8 cellular contexts compared by ENCODE assay signal in genomic region chr15:63752075-63752684, GRCh38.
DNase-seq lines count a peak whose midpoint lies in the region; ATAC-seq, FAIRE-seq and TF ChIP-seq lines count a peak whose summit lies in the region.

No MANE protein-coding gene starts in this region.

- no peak overlapping the region for H2BK5ac ChIP-seq in H1 (ENCODE audit: low read depth, low read length)

- no peaks in the 10 kb centered on the region for H3K4me1 ChIP-seq in H1 (replicated peaks in 1 of 4; ENCODE audit: control insufficient read depth in 3 of 4, insufficient read depth in 4 of 4, low read length in 3 of 4)
- H3K4me1 ChIP-seq in vagina, result no peaks in the 10 kb centered on the region

- 79% methylated on average over 4 of the region's 4 CpGs; no CpG with 5 or more reads in 1 of the 2 experiments for WGBS in H1 (ENCODE audit: extremely low coverage in 1 of 2, insufficient coverage in 1 of 2, insufficient read length in 1 of 2, insufficient replicate concordance in 2 of 2, low coverage in 1 of 2, low lambda C conversion rate in 2 of 2, missing lambda C conversion rate in 1 of 2), 2 experiments

- TF ChIP-seq EP300 in H1 (IDR thresholded peaks at IDR 0.05; ENCODE audit: borderline replicate concordance in 1 of 2, low read depth in 2 of 2, low read length in 2 of 2), result no peak

- no peak overlapping the region for H2AFZ ChIP-seq in H1 (ENCODE audit: low read length)

- POLR2A ChIA-PET in H1 (lab: Charles Lee; ENCODE audit: partially characterized antibody), result interaction anchor here (0.5 to 0.6 kb wide), 2 partner anchors 51 to 1117 kb away, joined by 3 read pairs; no protein-coding TSS in a partner anchor

- no peaks in the 10 kb centered on the region for H4K20me1 ChIP-seq in H1 (replicated peaks in 1 of 2; ENCODE audit: control insufficient read depth in 1 of 2, insufficient read depth in 2 of 2, low read length in 2 of 2)

- peaks cover 4% of the 10 kb centered on the region for H3K9me3 Mint-ChIP-seq in mesothelial cell of epicardium

- H3K79me2 ChIP-seq in H1 (ENCODE audit: control insufficient read depth in 1 of 2, insufficient read depth in 2 of 2, low read length in 2 of 2), result no peaks in the 10 kb centered on the region

- H3K27ac ChIP-seq in H1 (ENCODE audit: low read depth, low read length) (no peak overlapping the region), vagina (no peak overlapping the region)

- H2AK5ac ChIP-seq in H1 (ENCODE audit: low read depth, low read length), result no peak overlapping the region

- H3K4me3 ChIP-seq in H1 (ENCODE audit: extremely low read depth in 1 of 4, insufficient read depth in 2 of 4, low read depth in 3 of 4, low read length in 4 of 4), result no peak overlapping the region
- no peak overlapping the region for H3K4me3 ChIP-seq in vagina

- H3K9me3 ChIP-seq in H1 (ENCODE audit: insufficient read depth in 2 of 2, low read depth in 1 of 2, low read length in 1 of 2), result no peaks in the 10 kb centered on the region
- H3K9me3 ChIP-seq in vagina, result no peaks in the 10 kb centered on the region

- no peaks in the 10 kb centered on the region for H3K23me2 ChIP-seq in H1 (ENCODE audit: low read depth, low read length)

- no peak for FAIRE-seq in H1 (lab: Jason Lieb, UNC)

- no peak overlapping the region for H2BK120ac ChIP-seq in H1 (replicated peaks; ENCODE audit: low read depth, low read length)

- H4K8ac ChIP-seq in H1 (ENCODE audit: extremely low read depth, insufficient read depth, low read length), result no peak overlapping the region

- no peak overlapping the region for H3K4ac ChIP-seq in H1 (replicated peaks; ENCODE audit: insufficient read length, low read depth, low read length)

- H4K5ac ChIP-seq in H1 (ENCODE audit: insufficient read length, low read depth, low read length), result no peak overlapping the region

- no peak for TF ChIP-seq POLR2A in H1 (IDR thresholded peaks at IDR 0.05; ENCODE audit: control extremely low read depth in 1 of 2, low read depth in 2 of 2, low read length in 2 of 2)
- no peak for TF ChIP-seq POLR2A in vagina (IDR thresholded peaks at IDR 0.05)

- no peak overlapping the region for H3K4me2 ChIP-seq in H1 (ENCODE audit: insufficient read depth in 1 of 2, low read depth in 2 of 2, low read length in 2 of 2)

- H2BK12ac ChIP-seq in H1 (ENCODE audit: low read depth, low read length), result no peak overlapping the region

- H3K27me3 Mint-ChIP-seq in mesothelial cell of epicardium (ENCODE audit: low read depth), result no peaks in the 10 kb centered on the region

- no peak overlapping the region for H3K9ac ChIP-seq in H1 (replicated peaks in 1 of 4; ENCODE audit: extremely low read depth in 1 of 4, low read depth in 3 of 4, low read length in 3 of 4)

- CTCF ChIA-PET in H1 (lab: Charles Lee; ENCODE audit: partially characterized antibody), result interaction anchor here (0.5 to 4.4 kb wide), 67 partner anchors 8 to 865 kb away, joined by 3 to 74 read pairs (median 5); partner anchors contain the start of gene DAPK2

- H3K23ac ChIP-seq in H1 (ENCODE audit: insufficient read length), result no peak overlapping the region

- in situ Hi-C loops in G401 (cut with HindIII; ENCODE audit: low sequenced_read_pairs), result no loop called here

- H3K4me1 Mint-ChIP-seq in mesothelial cell of epicardium, result no peaks in the 10 kb centered on the region

- ATAC-seq in GM18858 (IDR thresholded peaks at IDR 0.05; ENCODE audit: unreplicated experiment), result no peak

- no peak overlapping the region for H4K91ac ChIP-seq in H1 (replicated peaks; ENCODE audit: insufficient read length, low read length)

- H3K36me3 ChIP-seq in H1 (ENCODE audit: control insufficient read depth in 2 of 4, insufficient read depth in 4 of 4, low read length in 3 of 4) (peaks cover 0 to 28% (median 1%) of the 10 kb centered on the region in 4 experiments; a peak in 2 of 8 replicates), vagina (peaks cover 0 to 41% of the 10 kb centered on the region in 2 donors)

- H3K56ac ChIP-seq in H1 (replicated peaks; ENCODE audit: insufficient read length, low read depth, low read length), result no peak overlapping the region

- H2BK20ac ChIP-seq in H1 (ENCODE audit: low read length), result no peak overlapping the region

- no peak overlapping the region for H3K18ac ChIP-seq in H1 (ENCODE audit: extremely low read depth, low read length)

- H3K79me1 ChIP-seq in H1 (ENCODE audit: low read depth, low read length), result no peaks in the 10 kb centered on the region

- H3K4me3 Mint-ChIP-seq in mesothelial cell of epicardium, result no peak overlapping the region

- peaks cover 11% of the 10 kb centered on the region for H3K36me3 Mint-ChIP-seq in mesothelial cell of epicardium

- DNase-seq in A172 (ENCODE audit: low spot score) (peak; percentile 53), G401 (ENCODE audit: low spot score) (peak; percentile 69), NCI-H1105 treated with DMSO at 0.1 percent for 48 hours (lab: John Stamatoyannopoulos, UW) (peak; percentile 81), T-helper 1 cell (peak in 3 of 5 donors; percentile 20 to 55 (median 24)), H1 (ENCODE audit: low read depth in 1 of 2, low spot score in 2 of 2) (no peak), mesothelial cell of epicardium (ENCODE audit: low spot score in 2 of 2, unreplicated experiment in 2 of 2) (no peak), vagina (ENCODE audit: extremely low spot score in 2 of 2) (no peak)

- TF ChIP-seq CTCF in H1 (IDR thresholded peaks at IDR 0.05; ENCODE audit: control extremely low read depth in 1 of 3, insufficient read depth in 1 of 3, low read depth in 1 of 3, low read length in 3 of 3) (peak in 2 of 3 experiments; percentile 68 to 70; a peak in 3 of 4 replicates), mesothelial cell of epicardium (IDR thresholded peaks at IDR 0.05; ENCODE audit: unreplicated experiment) (peak; percentile 56), vagina (IDR thresholded peaks at IDR 0.05) (peak; percentile 48 to 67 (median 61))

- no peak overlapping the region for H3K27ac Mint-ChIP-seq in mesothelial cell of epicardium

- TF ChIP-seq RAD21 in H1 (IDR thresholded peaks at IDR 0.05 in 1 of 2, conservative IDR thresholded peaks at IDR 0.05 in 1 of 2; ENCODE audit: low read depth in 2 of 2, low read length in 2 of 2), result peak; percentile 90 to 93

- no peak overlapping the region for H2BK15ac ChIP-seq in H1 (ENCODE audit: low read length)

- H3K14ac ChIP-seq in H1 (ENCODE audit: insufficient read length), result no peak overlapping the region

- intact Hi-C loops in vagina (cut with DNase I), result loop anchor here (5.0 to 10.0 kb wide), 2 partner anchors 143 to 315 kb away; no protein-coding TSS in a partner anchor

- H3K27me3 ChIP-seq in H1 (replicated peaks in 1 of 4; ENCODE audit: control insufficient read depth in 3 of 4, extremely low read depth in 1 of 4, insufficient read depth in 3 of 4, low read length in 3 of 4) (no peaks in the 10 kb centered on the region), vagina (no peaks in the 10 kb centered on the region)

TF ChIP-seq in H1, 55 proteins besides CTCF, POLR2A, EP300 and RAD21:
- TF ChIP-seq JUND (IDR thresholded peaks at IDR 0.05; ENCODE audit: low read length), result peak; percentile 30; the same call in 1 of the 2 replicates
- peak; percentile 74 for TF ChIP-seq MAFK (IDR thresholded peaks at IDR 0.05; ENCODE audit: low read depth, low read length)
- no peak for TF ChIP-seq TAF7 (optimal IDR thresholded peaks at IDR 0.05; ENCODE audit: borderline replicate concordance, low read depth, low read length)

Comparison
In these comparisons a context has a peak if more than half of its experiments do, and no peak if none do; other contexts are left out.
1. DNase-seq: peak in A172 (single experiment), G401 (single experiment), NCI-H1105 treated with DMSO at 0.1 percent for 48 hours (single experiment) and T-helper 1 cell (3 of 5); none in H1 (0 of 2), mesothelial cell of epicardium (0 of 2) and vagina (0 of 2).
2. Peak in every context shown above with its lines, with median percentiles within 50 percentile points of each other: CTCF ChIP-seq.